8 cellular contexts compared by ENCODE assay signal in genomic region chr17:81821603-81822311, GRCh38. TPM values are rescaled to one million over a fixed set of nuclear protein-coding genes. Genes with fewer than 3 reads are reported as not detected.
DNase-seq lines count a peak whose midpoint lies in the region; ATAC-seq, FAIRE-seq and TF ChIP-seq lines count a peak whose summit lies in the region.

No MANE protein-coding gene starts in this region.

- H3K4me3 ChIP-seq in A549 (no peak overlapping the region), K562 (no peak overlapping the region), kidney (ENCODE audit: low read length in 2 of 2) (no peak overlapping the region), stomach smooth muscle (ENCODE audit: low read length in 2 of 2) (peak overlapping the region in 1 of 2 donors; percentile 52)

- H3K4me1 Mint-ChIP-seq in mesothelial cell of epicardium: peaks cover 4% of the 10 kb centered on the region

- TF ChIP-seq CTCF in A549 (IDR thresholded peaks at IDR 0.05) (peak; percentile 63), GM12874 (IDR thresholded peaks at IDR 0.05; ENCODE audit: insufficient read depth, low read depth, low read length) (0 out of 2 replicates have a peak, but pooled peaks have one; percentile 14), K562 (IDR thresholded peaks at IDR 0.05 in 2 of 3, conservative IDR thresholded peaks at IDR 0.05 in 1 of 3; ENCODE audit: insufficient read depth in 2 of 3, low read depth in 1 of 3, low read length in 3 of 3) (peak; percentile 84 to 92 (median 88)), kidney (IDR thresholded peaks at IDR 0.05; ENCODE audit: borderline replicate concordance, extremely low read depth, insufficient read depth) (peak; percentile 56), mesothelial cell of epicardium (IDR thresholded peaks at IDR 0.05; ENCODE audit: unreplicated experiment) (no peak)

- H3K9ac ChIP-seq in K562 (ENCODE audit: insufficient read depth in 1 of 2, low read depth in 2 of 2, low read length in 2 of 2) (peak overlapping the region; percentile 69 to 93), kidney (ENCODE audit: low read length in 2 of 2) (peak overlapping the region in 1 of 2 donors; percentile 69), stomach smooth muscle (ENCODE audit: low read length in 2 of 2) (peak overlapping the region; percentile 55 to 57)

- FAIRE-seq in A549 (lab: Jason Lieb, UNC): no peak
- FAIRE-seq in K562 (lab: Jason Lieb, UNC): peak; percentile 82
- FAIRE-seq in kidney (lab: Jason Lieb, UNC): no peak

- H2AFZ ChIP-seq in K562 (ENCODE audit: low read depth, low read length): peak overlapping the region; percentile 90

- no peak overlapping the region for H3K27ac Mint-ChIP-seq in mesothelial cell of epicardium

- H3K4me2 ChIP-seq in A549 (peak overlapping the region; percentile 48), K562 (ENCODE audit: insufficient read depth, low read length) (peak overlapping the region; percentile 67; the same call in 1 of the 2 replicates)

- H3K27ac ChIP-seq in A549 (peak overlapping the region; percentile 54 to 81), K562 (ENCODE audit: extremely low read depth, low read depth, low read length) (peak overlapping the region; percentile 84), kidney (ENCODE audit: low read depth in 2 of 2, low read length in 2 of 2) (peak overlapping the region; percentile 86 to 93), stomach smooth muscle (ENCODE audit: low read length) (peak overlapping the region; percentile 84)

- H3K36me3 ChIP-seq in K562 (ENCODE audit: control insufficient read depth, insufficient read depth, low read length) (no peaks in the 10 kb centered on the region), kidney (ENCODE audit: control insufficient read depth in 1 of 2, insufficient read depth in 2 of 2, low read length in 2 of 2) (no peaks in the 10 kb centered on the region), stomach smooth muscle (ENCODE audit: control insufficient read depth in 2 of 2, insufficient read depth in 2 of 2, low read length in 2 of 2) (peaks cover 0 to 8% of the 10 kb centered on the region in 2 donors)

- no peak overlapping the region for H3K4me3 Mint-ChIP-seq in mesothelial cell of epicardium

- H3K9me1 ChIP-seq in K562 (ENCODE audit: control insufficient read depth, insufficient read depth, low read length): no peaks in the 10 kb centered on the region

- H3K9me3 ChIP-seq in A549: no peaks in the 10 kb centered on the region
- no peaks in the 10 kb centered on the region for H3K9me3 ChIP-seq in K562 (replicated peaks; ENCODE audit: control insufficient read depth, insufficient read depth, low read depth, low read length)
- H3K9me3 ChIP-seq in kidney (ENCODE audit: control insufficient read depth in 1 of 2, low read length in 2 of 2): no peaks in the 10 kb centered on the region
- H3K9me3 ChIP-seq in stomach smooth muscle (ENCODE audit: control insufficient read depth in 2 of 2, low read length in 2 of 2): no peaks in the 10 kb centered on the region

- ATAC-seq in A549: peak; percentile 61 to 90
- ATAC-seq in K562: peak; percentile 93

- no peak for TF ChIP-seq EP300 in A549 (IDR thresholded peaks at IDR 0.05)
- TF ChIP-seq EP300 in K562 (IDR thresholded peaks at IDR 0.05; ENCODE audit: low read length): peak; percentile 81

- TF ChIP-seq RAD21 in A549 (conservative IDR thresholded peaks at IDR 0.05 in 1 of 2, IDR thresholded peaks at IDR 0.05 in 1 of 2) (peak; percentile 31 to 59; a peak in 2 of 5 replicates), K562 (CRISPR knock-in tag; conservative IDR thresholded peaks at IDR 0.05 in 1 of 2, IDR thresholded peaks at IDR 0.05 in 1 of 2) (peak; percentile 64 to 79)

- H3K79me2 ChIP-seq in K562 (ENCODE audit: control insufficient read depth, insufficient read depth, low read length): no peaks in the 10 kb centered on the region

- peaks cover 2% of the 10 kb centered on the region for H3K36me3 Mint-ChIP-seq in mesothelial cell of epicardium

- WGBS in A549 (ENCODE audit: missing lambda C conversion rate): 45% methylated on average over 11 of the region's 20 CpGs
- WGBS in K562 (ENCODE audit: insufficient coverage, low coverage, missing lambda C conversion rate): 18% methylated on average over 20 of the region's 20 CpGs

- H3K9me3 Mint-ChIP-seq in mesothelial cell of epicardium: no peaks in the 10 kb centered on the region

- peaks cover 16% of the 10 kb centered on the region for H3K27me3 Mint-ChIP-seq in mesothelial cell of epicardium (ENCODE audit: low read depth)

- H3K4me1 ChIP-seq in A549: peaks cover 24% of the 10 kb centered on the region
- H3K4me1 ChIP-seq in K562 (replicated peaks in 1 of 2; ENCODE audit: control insufficient read depth in 2 of 2, insufficient read depth in 2 of 2, low read length in 2 of 2): peaks cover 21 to 73% of the 10 kb centered on the region in 2 experiments
- H3K4me1 ChIP-seq in kidney (ENCODE audit: control insufficient read depth in 1 of 2, insufficient read depth in 1 of 2, low read depth in 1 of 2, low read length in 2 of 2): peaks cover 0 to 14% of the 10 kb centered on the region in 2 donors
- H3K4me1 ChIP-seq in stomach smooth muscle (ENCODE audit: control insufficient read depth, insufficient read depth, low read length): peaks cover 18% of the 10 kb centered on the region

- POLR2A ChIA-PET in A549 (lab: Yijun Ruan, JAX): interaction anchor here (1.0 kb wide), 1 partner anchor 11 kb away, joined by 4 read pairs; the partner anchor contains the start of gene MCRIP1
- POLR2A ChIA-PET in K562 (lab: Yijun Ruan, JAX): interaction anchor here (0.6 to 1.2 kb wide), 14 partner anchors 11 to 1071 kb away, joined by 3 to 5 read pairs (median 4); partner anchors contain the start of gene MCRIP1

- BruUV-seq in K562 (replicated peaks; lab: Mats Ljungman, UMichigan): no TSS peak

- H3K27me3 ChIP-seq in K562 (ENCODE audit: control insufficient read depth in 2 of 2, insufficient read depth in 2 of 2, low read length in 2 of 2) (no peaks in the 10 kb centered on the region), stomach smooth muscle (ENCODE audit: control insufficient read depth in 1 of 2, insufficient read depth in 2 of 2, low read length in 2 of 2) (peaks cover 5 to 7% of the 10 kb centered on the region in 2 donors)

- no peaks in the 10 kb centered on the region for H4K20me1 ChIP-seq in K562 (replicated peaks; ENCODE audit: control insufficient read depth, insufficient read depth, low read length)

- in situ Hi-C loops in K562 (cut with MboI): no loop called here

- CTCF ChIA-PET in A549 (lab: Yijun Ruan, JAX): interaction anchor here (0.7 to 4.0 kb wide), 20 partner anchors 9 to 136 kb away, joined by 3 to 25 read pairs (median 4); partner anchors contain the start of gene PPP1R27
- CTCF ChIA-PET in K562 (lab: Yijun Ruan, JAX; ENCODE audit: low intra/inter-chr PET ratio): interaction anchor here (0.7 kb wide), 1 partner anchor 88 kb away, joined by 4 read pairs; no protein-coding TSS in a partner anchor

- TF ChIP-seq POLR2A in A549 (IDR thresholded peaks at IDR 0.05; ENCODE audit: low read length) (no peak), K562 (conservative IDR thresholded peaks at IDR 0.05) (peak; percentile 53; the same call in 1 of the 2 replicates)

- intact Hi-C loops in K562 (cut with micrococcal nuclease) (loop anchor here (5.0 kb wide), 1 partner anchor 41 kb away; the partner anchor contains the start of gene P4HB), kidney (cut with DNase I) (no loop called here)

- DNase-seq in A549 (ENCODE audit: low read depth in 1 of 2, low spot score in 1 of 2): peak; percentile 85 to 93
- DNase-seq in NCI-H774 (lab: John Stamatoyannopoulos, UW): peak; percentile 80
- peak; percentile 90 to 94 (median 92) for DNase-seq in K562 (ENCODE audit: extremely low read depth in 1 of 4, low spot score in 3 of 4)
- peak; percentile 94 for DNase-seq in kidney
- no peak for DNase-seq in activated CD8-positive, alpha-beta memory T cell treated with anti-CD3 and anti-CD28 coated beads for 24 hours
- no peak for DNase-seq in mesothelial cell of epicardium (ENCODE audit: low spot score in 2 of 2, unreplicated experiment in 2 of 2)

RNA-seq across cellular contexts. Expression of gene MCRIP1, which starts 11.3 kb away (rescaled TPM):
- 30.9 and 32.0 TPM in 2 replicates for polyA plus RNA-seq in A549 (2011; rRNA removed)
- polyA plus RNA-seq in A549 (2012; cell fraction: cytosol; rRNA removed): 87.2 and 126 TPM in 2 replicates
- polyA plus RNA-seq in A549 (2012; cell fraction: nucleus; rRNA removed): 108 and 113 TPM in 2 replicates
- polyA plus RNA-seq in A549 (2017; fragmentation: RNase III; extraction: RNeasy Plus Mini Kit Qiagen cat#74134 plus additional on column Dnase treatment): 43.9 to 51.0 TPM (median 45.1 TPM) in 3 replicates
- 8.6 and 12.1 TPM in 2 replicates for polyA minus RNA-seq in A549 (2011; rRNA and poly(A)+ RNA removed)
- total RNA-seq in K562 (2011; cell fraction: chromatin; rRNA removed; ENCODE audit: low replicate concordance): 12.2 and 29.2 TPM in 2 replicates
- 23.2 and 24.1 TPM in 2 replicates for total RNA-seq in K562 (2011; cell fraction: nucleolus; rRNA removed)
- total RNA-seq in K562 (2011; cell fraction: nucleoplasm; rRNA removed): 15.3 and 17.0 TPM in 2 replicates
- 35.8 and 45.4 TPM in 2 replicates for total RNA-seq in K562 (2014; rRNA removed)
- total RNA-seq in K562 (2014; rRNA removed; fragmentation: Illumina TruSeq; extraction: Trizol): 1.5 and 1.7 TPM in 2 replicates
- total RNA-seq in K562 (2015; rRNA removed; fragmentation: Illumina TruSeq; extraction: Trizol): 21.5 and 25.4 TPM in 2 replicates
- total RNA-seq in K562 (2021): 32.8 and 36.0 TPM in 2 replicates
- 9.7 and 14.8 TPM in 2 replicates for polyA plus RNA-seq in K562 (2011; rRNA removed)
- polyA plus RNA-seq in K562 (2011; cell fraction: cytosol; rRNA removed): 25.9 and 79.2 TPM in 2 replicates
- 19.1 and 36.8 TPM in 2 replicates for polyA plus RNA-seq in K562 (2011; cell fraction: nucleus; rRNA removed)
- 21.3 and 72.4 TPM in 2 replicates for polyA plus RNA-seq in K562 (2012)
- 6.6 and 24.6 TPM in 2 replicates for polyA plus RNA-seq in K562 (2014; fragmentation: Illumina TruSeq; extraction: Trizol)
- polyA plus RNA-seq in K562 (2014; fragmentation: Nextera tagmentation; extraction: Ambion mirVana): 1 to 10 TPM in 1 of 2 experiments, under 1 TPM in 1; 0.39 to 1.4 TPM
- polyA plus RNA-seq in K562 (2014; rRNA removed): 24.0 and 35.5 TPM in 2 replicates
- polyA minus RNA-seq in K562 (2011; rRNA and poly(A)+ RNA removed): 2.3 and 3.0 TPM in 2 replicates
- 14.8 and 15.9 TPM in 2 replicates for polyA minus RNA-seq in K562 (2011; cell fraction: cytosol; rRNA and poly(A)+ RNA removed)
- 3.0 and 4.7 TPM in 2 replicates for polyA minus RNA-seq in K562 (2011; cell fraction: nucleus; rRNA and poly(A)+ RNA removed)
- 88.3 TPM for total RNA-seq in kidney
- polyA plus RNA-seq in kidney (ENCODE audit: insufficient read depth, low read depth, low replicate concordance): 151 TPM
- total RNA-seq in mesothelial cell of epicardium: 96.2 to 104 TPM (median 103 TPM) in 3 replicates

RNA-seq across cellular contexts. Expression of gene PPP1R27, which starts 13.1 kb away (rescaled TPM):
- polyA plus RNA-seq in A549 (2011; rRNA removed) (not detected in 2 replicates), A549 (2017; fragmentation: RNase III; extraction: RNeasy Plus Mini Kit Qiagen cat#74134 plus additional on column Dnase treatment) (0.09 TPM in 1 of 3 replicates, not detected in the others), K562 (2011; rRNA removed) (1.2 and 1.5 TPM in 2 replicates), K562 (2014; fragmentation: Illumina TruSeq; extraction: Trizol) (0.95 and 2.1 TPM in 2 replicates), K562 (2014; fragmentation: Nextera tagmentation; extraction: Ambion mirVana) (not detected), K562 (2014; rRNA removed) (4.2 and 5.2 TPM in 2 replicates), kidney (ENCODE audit: insufficient read depth, low read depth, low replicate concordance) (not detected)
- polyA plus RNA-seq in A549 (2012; cell fraction: cytosol; rRNA removed): 0.30 and 0.39 TPM in 2 replicates
- 0.43 and 0.86 TPM in 2 replicates for polyA plus RNA-seq in A549 (2012; cell fraction: nucleus; rRNA removed)
- polyA minus RNA-seq in A549 (2011; rRNA and poly(A)+ RNA removed): not detected in 2 replicates
- total RNA-seq in K562 (2011; cell fraction: chromatin; rRNA removed; ENCODE audit: low replicate concordance): 0.65 TPM in 1 of 2 replicates, not detected in the other
- 2.4 and 3.2 TPM in 2 replicates for total RNA-seq in K562 (2011; cell fraction: nucleolus; rRNA removed)
- total RNA-seq in K562 (2011; cell fraction: nucleoplasm; rRNA removed): 0.81 and 0.99 TPM in 2 replicates
- total RNA-seq in K562 (2014; rRNA removed) (6.2 and 6.9 TPM in 2 replicates), K562 (2014; rRNA removed; fragmentation: Illumina TruSeq; extraction: Trizol) (0.26 and 0.29 TPM in 2 replicates), K562 (2015; rRNA removed; fragmentation: Illumina TruSeq; extraction: Trizol) (0.47 and 0.68 TPM in 2 replicates), K562 (2021) (2.1 and 2.3 TPM in 2 replicates), kidney (not detected), mesothelial cell of epicardium (0.35 TPM in 1 of 3 replicates, not detected in the others)
- 1.9 and 10.6 TPM in 2 replicates for polyA plus RNA-seq in K562 (2011; cell fraction: cytosol; rRNA removed)
- 0.65 and 2.8 TPM in 2 replicates for polyA plus RNA-seq in K562 (2011; cell fraction: nucleus; rRNA removed)
- 0.32 and 2.5 TPM in 2 replicates for polyA plus RNA-seq in K562 (2012)
- polyA minus RNA-seq in K562 (2011; rRNA and poly(A)+ RNA removed): 1.6 TPM in 1 of 2 replicates, not detected in the other
- polyA minus RNA-seq in K562 (2011; cell fraction: cytosol; rRNA and poly(A)+ RNA removed): 2.7 TPM in 1 of 2 replicates, not detected in the other
- 0.40 TPM in 1 of 2 replicates, not detected in the other for polyA minus RNA-seq in K562 (2011; cell fraction: nucleus; rRNA and poly(A)+ RNA removed)

RNA-seq across cellular contexts. Expression of gene GCGR, which starts 17.8 kb away (rescaled TPM):
- polyA plus RNA-seq in A549 (2011; rRNA removed) (0.05 and 0.19 TPM in 2 replicates), A549 (2017; fragmentation: RNase III; extraction: RNeasy Plus Mini Kit Qiagen cat#74134 plus additional on column Dnase treatment) (0.37 to 0.46 TPM (median 0.45 TPM) in 3 replicates), K562 (2011; rRNA removed) (not detected in 2 replicates), K562 (2014; fragmentation: Illumina TruSeq; extraction: Trizol) (not detected in 2 replicates), K562 (2014; fragmentation: Nextera tagmentation; extraction: Ambion mirVana) (not detected), K562 (2014; rRNA removed) (not detected in 2 replicates), kidney (ENCODE audit: insufficient read depth, low read depth, low replicate concordance) (37.2 TPM)
- 0.33 and 0.53 TPM in 2 replicates for polyA plus RNA-seq in A549 (2012; cell fraction: cytosol; rRNA removed)
- polyA plus RNA-seq in A549 (2012; cell fraction: nucleus; rRNA removed): 3.8 and 5.6 TPM in 2 replicates
- polyA minus RNA-seq in A549 (2011; rRNA and poly(A)+ RNA removed): not detected in 2 replicates
- not detected in 2 replicates for total RNA-seq in K562 (2011; cell fraction: chromatin; rRNA removed; ENCODE audit: low replicate concordance)
- total RNA-seq in K562 (2011; cell fraction: nucleolus; rRNA removed): not detected in 2 replicates
- not detected in 2 replicates for total RNA-seq in K562 (2011; cell fraction: nucleoplasm; rRNA removed)
- total RNA-seq in K562 (2014; rRNA removed) (not detected in 2 replicates), K562 (2014; rRNA removed; fragmentation: Illumina TruSeq; extraction: Trizol) (not detected in 2 replicates), K562 (2015; rRNA removed; fragmentation: Illumina TruSeq; extraction: Trizol) (not detected in 2 replicates), K562 (2021) (not detected in 2 replicates), kidney (9.3 TPM), mesothelial cell of epicardium (0.18 to 0.74 TPM (median 0.66 TPM) in 3 replicates)
- not detected in 2 replicates for polyA plus RNA-seq in K562 (2011; cell fraction: cytosol; rRNA removed)
- not detected in 2 replicates for polyA plus RNA-seq in K562 (2011; cell fraction: nucleus; rRNA removed)
- not detected in 2 replicates for polyA plus RNA-seq in K562 (2012)
- polyA minus RNA-seq in K562 (2011; rRNA and poly(A)+ RNA removed): not detected in 2 replicates
- polyA minus RNA-seq in K562 (2011; cell fraction: cytosol; rRNA and poly(A)+ RNA removed): not detected in 2 replicates
- polyA minus RNA-seq in K562 (2011; cell fraction: nucleus; rRNA and poly(A)+ RNA removed): not detected in 2 replicates

RNA-seq across cellular contexts. Expression of gene P4HB, which starts 38.6 kb away (rescaled TPM):
- polyA plus RNA-seq in A549 (2011; rRNA removed) (102 and 285 TPM in 2 replicates), A549 (2017; fragmentation: RNase III; extraction: RNeasy Plus Mini Kit Qiagen cat#74134 plus additional on column Dnase treatment) (606 to 622 TPM (median 607 TPM) in 3 replicates), K562 (2011; rRNA removed) (75.9 and 116 TPM in 2 replicates), K562 (2014; fragmentation: Illumina TruSeq; extraction: Trizol) (645 and 729 TPM in 2 replicates), K562 (2014; fragmentation: Nextera tagmentation; extraction: Ambion mirVana) (10 to 100 TPM in 1 of 2 experiments, 1 to 10 TPM in 1; 4.4 to 14.9 TPM), K562 (2014; rRNA removed) (181 and 191 TPM in 2 replicates), kidney (ENCODE audit: insufficient read depth, low read depth, low replicate concordance) (411 TPM)
- polyA plus RNA-seq in A549 (2012; cell fraction: cytosol; rRNA removed): 93.4 and 125 TPM in 2 replicates
- 245 and 308 TPM in 2 replicates for polyA plus RNA-seq in A549 (2012; cell fraction: nucleus; rRNA removed)
- polyA minus RNA-seq in A549 (2011; rRNA and poly(A)+ RNA removed): 213 and 224 TPM in 2 replicates
- total RNA-seq in K562 (2011; cell fraction: chromatin; rRNA removed; ENCODE audit: low replicate concordance): 722 and 1,069 TPM in 2 replicates
- 564 and 610 TPM in 2 replicates for total RNA-seq in K562 (2011; cell fraction: nucleolus; rRNA removed)
- 598 and 659 TPM in 2 replicates for total RNA-seq in K562 (2011; cell fraction: nucleoplasm; rRNA removed)
- total RNA-seq in K562 (2014; rRNA removed) (587 and 588 TPM in 2 replicates), K562 (2014; rRNA removed; fragmentation: Illumina TruSeq; extraction: Trizol) (296 and 325 TPM in 2 replicates), K562 (2015; rRNA removed; fragmentation: Illumina TruSeq; extraction: Trizol) (404 and 420 TPM in 2 replicates), K562 (2021) (437 and 446 TPM in 2 replicates), kidney (482 TPM), mesothelial cell of epicardium (405 to 433 TPM (median 421 TPM) in 3 replicates)
- 46.6 and 61.5 TPM in 2 replicates for polyA plus RNA-seq in K562 (2011; cell fraction: cytosol; rRNA removed)
- 192 and 245 TPM in 2 replicates for polyA plus RNA-seq in K562 (2011; cell fraction: nucleus; rRNA removed)
- polyA plus RNA-seq in K562 (2012): 600 and 818 TPM in 2 replicates
- 66.8 and 103 TPM in 2 replicates for polyA minus RNA-seq in K562 (2011; rRNA and poly(A)+ RNA removed)
- polyA minus RNA-seq in K562 (2011; cell fraction: cytosol; rRNA and poly(A)+ RNA removed): 123 and 191 TPM in 2 replicates
- polyA minus RNA-seq in K562 (2011; cell fraction: nucleus; rRNA and poly(A)+ RNA removed): 89.0 and 193 TPM in 2 replicates

RNA-seq across cellular contexts. Expression of gene ARHGDIA, which starts 49.4 kb away (rescaled TPM):
- polyA plus RNA-seq in A549 (2011; rRNA removed): 44.3 and 64.0 TPM in 2 replicates
- 289 and 364 TPM in 2 replicates for polyA plus RNA-seq in A549 (2012; cell fraction: cytosol; rRNA removed)
- 444 and 691 TPM in 2 replicates for polyA plus RNA-seq in A549 (2012; cell fraction: nucleus; rRNA removed)
- 497 to 567 TPM (median 503 TPM) in 3 replicates for polyA plus RNA-seq in A549 (2017; fragmentation: RNase III; extraction: RNeasy Plus Mini Kit Qiagen cat#74134 plus additional on column Dnase treatment)
- 45.3 and 70.2 TPM in 2 replicates for polyA minus RNA-seq in A549 (2011; rRNA and poly(A)+ RNA removed)
- 54.5 and 180 TPM in 2 replicates for total RNA-seq in K562 (2011; cell fraction: chromatin; rRNA removed; ENCODE audit: low replicate concordance)
- 155 and 173 TPM in 2 replicates for total RNA-seq in K562 (2011; cell fraction: nucleolus; rRNA removed)
- 62.4 and 82.4 TPM in 2 replicates for total RNA-seq in K562 (2011; cell fraction: nucleoplasm; rRNA removed)
- total RNA-seq in K562 (2014; rRNA removed): 110 and 146 TPM in 2 replicates
- 39.8 and 58.3 TPM in 2 replicates for total RNA-seq in K562 (2014; rRNA removed; fragmentation: Illumina TruSeq; extraction: Trizol)
- total RNA-seq in K562 (2015; rRNA removed; fragmentation: Illumina TruSeq; extraction: Trizol): 105 and 107 TPM in 2 replicates
- 321 and 340 TPM in 2 replicates for total RNA-seq in K562 (2021)
- 23.4 and 33.4 TPM in 2 replicates for polyA plus RNA-seq in K562 (2011; rRNA removed)
- polyA plus RNA-seq in K562 (2011; cell fraction: cytosol; rRNA removed): 25.4 and 72.4 TPM in 2 replicates
- polyA plus RNA-seq in K562 (2011; cell fraction: nucleus; rRNA removed): 85.3 and 131 TPM in 2 replicates
- 235 and 249 TPM in 2 replicates for polyA plus RNA-seq in K562 (2012)
- polyA plus RNA-seq in K562 (2014; fragmentation: Illumina TruSeq; extraction: Trizol): 129 and 227 TPM in 2 replicates
- polyA plus RNA-seq in K562 (2014; fragmentation: Nextera tagmentation; extraction: Ambion mirVana): 10 to 100 TPM in 1 of 2 experiments, 1 to 10 TPM in 1; 9.6 to 11.2 TPM
- 97.6 and 114 TPM in 2 replicates for polyA plus RNA-seq in K562 (2014; rRNA removed)
- polyA minus RNA-seq in K562 (2011; rRNA and poly(A)+ RNA removed): 8.6 and 11.9 TPM in 2 replicates
- 45.1 and 68.4 TPM in 2 replicates for polyA minus RNA-seq in K562 (2011; cell fraction: cytosol; rRNA and poly(A)+ RNA removed)
- polyA minus RNA-seq in K562 (2011; cell fraction: nucleus; rRNA and poly(A)+ RNA removed): 61.9 and 68.2 TPM in 2 replicates
- total RNA-seq in kidney: 453 TPM
- 424 TPM for polyA plus RNA-seq in kidney (ENCODE audit: insufficient read depth, low read depth, low replicate concordance)
- total RNA-seq in mesothelial cell of epicardium: 258 to 275 TPM (median 268 TPM) in 3 replicates

Comparison
In these comparisons a context has a peak if more than half of its experiments do, and no peak if none do; other contexts are left out.
1. DNase-seq: peak in A549 (2 of 2), NCI-H774 (single experiment), K562 (4 of 4) and kidney (single experiment); none in activated CD8-positive, alpha-beta memory T cell treated with anti-CD3 and anti-CD28 coated beads for 24 hours (single experiment) and mesothelial cell of epicardium (0 of 2).
2. Of the 35 proteins assayed by ChIP-seq in both K562 and A549: peak only in K562: BHLHE40, EP300, ESRRA, HDAC2, PHF8, POLR2A and 3 more; only in A549: none; in both: CTCF, E2F6, MAX, MAZ, MYC, RAD21 and 2 more; in neither: 16; mixed calls (peak in some experiments, not most) for 2.
3. Peak in every context shown above with its lines, with median percentiles within 50 percentile points of each other: H3K27ac ChIP-seq.